In the genomic region with DNA sequence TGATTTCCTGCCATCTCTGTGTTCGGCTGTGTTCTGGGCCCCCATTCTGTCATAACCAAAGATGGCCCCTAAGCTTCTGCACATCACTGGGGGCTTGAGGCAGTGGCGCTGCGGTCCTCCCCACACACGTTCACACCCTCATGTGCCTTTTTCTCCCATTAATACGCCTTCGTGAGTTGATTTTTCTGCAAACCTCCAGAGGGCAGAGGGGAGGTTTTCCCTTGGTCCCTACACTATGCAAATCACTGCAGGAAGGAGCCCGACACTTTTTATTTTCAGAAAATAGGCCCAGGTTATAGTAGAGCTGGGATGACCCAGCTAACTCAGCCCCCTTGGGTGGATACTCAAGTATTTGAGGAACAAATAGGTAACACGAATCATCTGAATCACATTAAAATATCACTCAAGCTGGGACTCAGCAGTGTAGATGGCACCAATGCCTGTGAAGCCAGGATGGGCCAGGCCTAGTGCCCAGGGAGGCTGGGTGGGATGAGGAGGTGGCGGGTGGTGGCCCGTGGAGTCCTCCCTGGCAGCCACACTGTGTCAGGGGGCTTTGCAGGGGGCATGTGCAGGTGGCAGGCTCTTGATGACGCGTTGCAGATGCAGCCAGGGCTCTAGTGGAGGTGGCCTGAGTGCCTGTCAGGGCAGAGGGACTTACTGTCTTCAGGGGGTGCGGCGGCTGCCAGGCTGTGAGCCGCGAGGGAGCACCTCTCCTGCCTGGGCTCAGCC, we compare ENCODE assay signal across 28 cellular contexts.
DNase-seq lines count a peak whose midpoint lies in the region; ATAC-seq and TF ChIP-seq lines count a peak whose summit lies in the region.
"Had no signal": no experiment of that assay in that cellular context is flagged by ENCODE, and none has a peak within 500 bp of the region (broad histone marks: within the 10 kb centered on the region; RNA-seq: fewer than 3 reads in every experiment).

No MANE protein-coding gene starts in this region.

- H3K4me1 Mint-ChIP-seq in WTC11 (peaks cover 4% of the 10 kb centered on the region), type B pancreatic cell (ENCODE audit: unreplicated experiment) (no peaks in the 10 kb centered on the region)
- H3K4me1 Mint-ChIP-seq: B cell; CD14-positive monocyte; CD8-positive, alpha-beta memory T cell had no signal

- H3K27me3 ChIP-seq in left ventricle myocardium inferior (ENCODE audit: low read depth), result peaks cover 80% of the 10 kb centered on the region
- H3K27me3 ChIP-seq: SJCRH30 had no signal

- CTCF ChIA-PET in WTC11 (lab: Charles Lee), result interaction anchor here (2.0 kb wide), 1 partner anchor 50 kb away, joined by 7 read pairs; no protein-coding TSS in a partner anchor

- TF ChIP-seq CTCF in left ventricle myocardium inferior (IDR thresholded peaks at IDR 0.05; ENCODE audit: borderline replicate concordance) (no peak), WTC11 (IDR thresholded peaks at IDR 0.05) (no peak), type B pancreatic cell (conservative IDR thresholded peaks at IDR 0.05) (peak; percentile 22)

- ATAC-seq in WTC11, result peak; percentile 74
- ATAC-seq: Right ventricle myocardium inferior, SK-N-SH treated with all-trans-retinoic acid at 6 μM for 48 hours had no signal

- H3K9me3 Mint-ChIP-seq in WTC11 (no peaks in the 10 kb centered on the region), type B pancreatic cell (no peaks in the 10 kb centered on the region)
- H3K9me3 Mint-ChIP-seq: CD8-positive, alpha-beta memory T cell had no signal

- H3K4me1 ChIP-seq in left ventricle myocardium inferior, result no peaks in the 10 kb centered on the region
- H3K4me1 ChIP-seq: SJCRH30 had no signal

- H3K36me3 ChIP-seq in left ventricle myocardium inferior, result no peaks in the 10 kb centered on the region
- H3K36me3 ChIP-seq: SJCRH30 had no signal

- intact Hi-C loops in cardiac septum (cut with DNase I), result no loop called here
- intact Hi-C loops in left ventricle myocardium inferior (cut with micrococcal nuclease), result no loop called here

- H3K27me3 Mint-ChIP-seq in WTC11 (ENCODE audit: low read depth), result no peaks in the 10 kb centered on the region; the same call in none of the 2 replicates
- H3K27me3 Mint-ChIP-seq in type B pancreatic cell, result peaks cover 49% of the 10 kb centered on the region

- H3K4me3 ChIP-seq in left ventricle myocardium inferior, result no peak overlapping the region
- H3K4me3 ChIP-seq: PC-9, SJCRH30 had no signal

- DNase-seq in cardiac septum (ENCODE audit: low spot score) (peak; percentile 51), left ventricle myocardium inferior (no peak), WTC11 (ENCODE audit: low spot score) (no peak), mesenteric fat pad (ENCODE audit: low spot score) (peak; percentile 74), type B pancreatic cell (ENCODE audit: extremely low spot score, unreplicated experiment) (no peak), glomerular visceral epithelial cell (ENCODE audit: extremely low spot score) (no peak), GDM1 (lab: John Stamatoyannopoulos, UW) (no peak)
- no peak for DNase-seq in effector CD4-positive, alpha-beta T cell
- DNase-seq: CD8-positive, alpha-beta memory T cell; DMS 273 treated with DMSO at 0.1 percent for 48 hours; DMS79; HCEC 1CT; NCI-H1092; NCI-H1417 treated with DMSO at 0.1 percent for 48 hours; NCI-H1694 treated with DMSO at 0.1 percent for 48 hours; NCI-H2081 treated with DMSO at 0.1 percent for 48 hours; NCI-H2171 treated with DMSO at 0.1 percent for 48 hours; NCI-H345; NCI-H524; NCI-H774; PC-9; SJCRH30 had no signal

- POLR2A ChIA-PET in WTC11 (lab: Charles Lee), result no interaction called here

- no peak overlapping the region for H3K27ac Mint-ChIP-seq in WTC11
- H3K27ac Mint-ChIP-seq in type B pancreatic cell, result no peak overlapping the region
- H3K27ac Mint-ChIP-seq: B cell; CD14-positive monocyte; CD8-positive, alpha-beta memory T cell had no signal

- H3K9me3 ChIP-seq in left ventricle myocardium inferior (replicated peaks), result peaks cover 5% of the 10 kb centered on the region
- H3K9me3 ChIP-seq: SJCRH30 had no signal

- H3K4me3 Mint-ChIP-seq in WTC11, result no peak overlapping the region
- no peak overlapping the region for H3K4me3 Mint-ChIP-seq in type B pancreatic cell
- H3K4me3 Mint-ChIP-seq: B cell; CD14-positive monocyte; CD8-positive, alpha-beta memory T cell had no signal

- no peaks in the 10 kb centered on the region for H3K36me3 Mint-ChIP-seq in WTC11
- H3K36me3 Mint-ChIP-seq in type B pancreatic cell, result no peaks in the 10 kb centered on the region
- H3K36me3 Mint-ChIP-seq: CD14-positive monocyte; CD8-positive, alpha-beta memory T cell had no signal

- H3K27ac ChIP-seq in left ventricle myocardium inferior (replicated peaks), result no peak overlapping the region
- H3K27ac ChIP-seq: 22Rv1, HL-60, PC-9, SJCRH30 had no signal

TF ChIP-seq in WTC11, 78 proteins besides CTCF, POLR2A, EP300 and RAD21:
- TF ChIP-seq TP53 (CRISPR knock-in tag; IDR thresholded peaks at IDR 0.05) (no peak), TEAD4 (CRISPR knock-in tag; IDR thresholded peaks at IDR 0.05) (no peak), SOX15 (CRISPR knock-in tag; IDR thresholded peaks at IDR 0.05) (no peak), IRF1 (CRISPR knock-in tag; IDR thresholded peaks at IDR 0.05) (no peak), ZNF121 (CRISPR knock-in tag; IDR thresholded peaks at IDR 0.05) (no peak), ZNF219 (CRISPR knock-in tag; IDR thresholded peaks at IDR 0.05; ENCODE audit: borderline replicate concordance) (no peak), CBFB (CRISPR knock-in tag; IDR thresholded peaks at IDR 0.05; ENCODE audit: low read depth) (no peak), ZNF416 (CRISPR knock-in tag; IDR thresholded peaks at IDR 0.05) (no peak), SMAD4 (CRISPR knock-in tag; IDR thresholded peaks at IDR 0.05) (no peak)
- TF ChIP-seq, protein P1, sequence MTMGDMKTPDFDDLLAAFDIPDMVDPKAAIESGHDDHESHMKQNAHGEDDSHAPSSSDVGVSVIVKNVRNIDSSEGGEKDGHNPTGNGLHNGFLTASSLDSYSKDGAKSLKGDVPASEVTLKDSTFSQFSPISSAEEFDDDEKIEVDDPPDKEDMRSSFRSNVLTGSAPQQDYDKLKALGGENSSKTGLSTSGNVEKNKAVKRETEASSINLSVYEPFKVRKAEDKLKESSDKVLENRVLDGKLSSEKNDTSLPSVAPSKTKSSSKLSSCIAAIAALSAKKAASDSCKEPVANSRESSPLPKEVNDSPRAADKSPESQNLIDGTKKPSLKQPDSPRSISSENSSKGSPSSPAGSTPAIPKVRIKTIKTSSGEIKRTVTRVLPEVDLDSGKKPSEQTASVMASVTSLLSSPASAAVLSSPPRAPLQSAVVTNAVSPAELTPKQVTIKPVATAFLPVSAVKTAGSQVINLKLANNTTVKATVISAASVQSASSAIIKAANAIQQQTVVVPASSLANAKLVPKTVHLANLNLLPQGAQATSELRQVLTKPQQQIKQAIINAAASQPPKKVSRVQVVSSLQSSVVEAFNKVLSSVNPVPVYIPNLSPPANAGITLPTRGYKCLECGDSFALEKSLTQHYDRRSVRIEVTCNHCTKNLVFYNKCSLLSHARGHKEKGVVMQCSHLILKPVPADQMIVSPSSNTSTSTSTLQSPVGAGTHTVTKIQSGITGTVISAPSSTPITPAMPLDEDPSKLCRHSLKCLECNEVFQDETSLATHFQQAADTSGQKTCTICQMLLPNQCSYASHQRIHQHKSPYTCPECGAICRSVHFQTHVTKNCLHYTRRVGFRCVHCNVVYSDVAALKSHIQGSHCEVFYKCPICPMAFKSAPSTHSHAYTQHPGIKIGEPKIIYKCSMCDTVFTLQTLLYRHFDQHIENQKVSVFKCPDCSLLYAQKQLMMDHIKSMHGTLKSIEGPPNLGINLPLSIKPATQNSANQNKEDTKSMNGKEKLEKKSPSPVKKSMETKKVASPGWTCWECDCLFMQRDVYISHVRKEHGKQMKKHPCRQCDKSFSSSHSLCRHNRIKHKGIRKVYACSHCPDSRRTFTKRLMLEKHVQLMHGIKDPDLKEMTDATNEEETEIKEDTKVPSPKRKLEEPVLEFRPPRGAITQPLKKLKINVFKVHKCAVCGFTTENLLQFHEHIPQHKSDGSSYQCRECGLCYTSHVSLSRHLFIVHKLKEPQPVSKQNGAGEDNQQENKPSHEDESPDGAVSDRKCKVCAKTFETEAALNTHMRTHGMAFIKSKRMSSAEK (CRISPR knock-in tag; IDR thresholded peaks at IDR 0.05; ENCODE audit: borderline replicate concordance), result no peak
- TF ChIP-seq, protein P2, sequence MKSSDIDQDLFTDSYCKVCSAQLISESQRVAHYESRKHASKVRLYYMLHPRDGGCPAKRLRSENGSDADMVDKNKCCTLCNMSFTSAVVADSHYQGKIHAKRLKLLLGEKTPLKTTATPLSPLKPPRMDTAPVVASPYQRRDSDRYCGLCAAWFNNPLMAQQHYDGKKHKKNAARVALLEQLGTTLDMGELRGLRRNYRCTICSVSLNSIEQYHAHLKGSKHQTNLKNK (CRISPR knock-in tag; IDR thresholded peaks at IDR 0.05), result no peak
- TF ChIP-seq, protein P3, sequence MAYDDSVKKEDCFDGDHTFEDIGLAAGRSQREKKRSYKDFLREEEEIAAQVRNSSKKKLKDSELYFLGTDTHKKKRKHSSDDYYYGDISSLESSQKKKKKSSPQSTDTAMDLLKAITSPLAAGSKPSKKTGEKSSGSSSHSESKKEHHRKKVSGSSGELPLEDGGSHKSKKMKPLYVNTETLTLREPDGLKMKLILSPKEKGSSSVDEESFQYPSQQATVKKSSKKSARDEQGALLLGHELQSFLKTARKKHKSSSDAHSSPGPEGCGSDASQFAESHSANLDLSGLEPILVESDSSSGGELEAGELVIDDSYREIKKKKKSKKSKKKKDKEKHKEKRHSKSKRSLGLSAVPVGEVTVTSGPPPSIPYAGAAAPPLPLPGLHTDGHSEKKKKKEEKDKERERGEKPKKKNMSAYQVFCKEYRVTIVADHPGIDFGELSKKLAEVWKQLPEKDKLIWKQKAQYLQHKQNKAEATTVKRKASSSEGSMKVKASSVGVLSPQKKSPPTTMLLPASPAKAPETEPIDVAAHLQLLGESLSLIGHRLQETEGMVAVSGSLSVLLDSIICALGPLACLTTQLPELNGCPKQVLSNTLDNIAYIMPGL (CRISPR knock-in tag; IDR thresholded peaks at IDR 0.05), result no peak
- TF ChIP-seq, protein P4, sequence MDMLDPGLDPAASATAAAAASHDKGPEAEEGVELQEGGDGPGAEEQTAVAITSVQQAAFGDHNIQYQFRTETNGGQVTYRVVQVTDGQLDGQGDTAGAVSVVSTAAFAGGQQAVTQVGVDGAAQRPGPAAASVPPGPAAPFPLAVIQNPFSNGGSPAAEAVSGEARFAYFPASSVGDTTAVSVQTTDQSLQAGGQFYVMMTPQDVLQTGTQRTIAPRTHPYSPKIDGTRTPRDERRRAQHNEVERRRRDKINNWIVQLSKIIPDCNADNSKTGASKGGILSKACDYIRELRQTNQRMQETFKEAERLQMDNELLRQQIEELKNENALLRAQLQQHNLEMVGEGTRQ (CRISPR knock-in tag; IDR thresholded peaks at IDR 0.05), result no peak

Comparison
In these comparisons a context has a peak if more than half of its experiments do, and no peak if none do; other contexts are left out.
1. DNase-seq: peak in cardiac septum (single experiment) and mesenteric fat pad (single experiment); none in left ventricle myocardium inferior (single experiment), WTC11 (single experiment), type B pancreatic cell (single experiment), effector CD4-positive, alpha-beta T cell (single experiment), glomerular visceral epithelial cell (single experiment) and GDM1 (single experiment).